8 cellular contexts compared by ENCODE assay signal in the genomic region with DNA sequence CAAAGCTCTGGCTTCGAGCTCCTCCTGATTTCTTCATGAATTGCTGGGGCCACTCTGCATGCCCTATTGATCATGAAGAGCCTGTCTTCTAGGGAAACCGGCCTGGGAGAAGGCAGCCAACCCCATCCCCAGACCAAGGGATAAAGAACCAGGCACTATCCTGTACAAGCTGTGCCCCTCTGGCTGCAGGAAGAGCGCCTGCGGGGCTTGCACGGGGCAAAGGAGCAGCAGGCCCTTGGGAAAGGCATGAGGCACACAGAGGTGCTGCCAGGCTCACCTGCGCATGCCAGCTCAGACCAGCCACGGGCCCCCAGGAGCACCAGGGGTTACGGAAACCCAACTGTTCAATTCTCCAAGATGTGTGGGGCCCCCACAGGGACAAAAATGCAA. TPM values are rescaled to one million over a fixed set of nuclear protein-coding genes. Genes with fewer than 3 reads are reported as not detected.
A peak's percentile ranks its signal among the peaks of the same experiment; 100 is the strongest.
DNase-seq lines count a peak whose midpoint lies in the region; ATAC-seq and TF ChIP-seq lines count a peak whose summit lies in the region.

No MANE protein-coding gene starts in this region.

- no peak for TF ChIP-seq EP300 in gastroesophageal sphincter (IDR thresholded peaks at IDR 0.05)

- no peak overlapping the region for H4K12ac ChIP-seq in trophoblast cell (ENCODE audit: low read depth, low read length)

- H3K14ac ChIP-seq in trophoblast cell (ENCODE audit: low read length): no peak overlapping the region

- H3K27ac ChIP-seq in GM23248 (peak overlapping the region; percentile 72; the same call in 1 of the 2 replicates), RWPE2 (ENCODE audit: poor library complexity, severe bottlenecking) (peak overlapping the region; percentile 86), gastroesophageal sphincter (peak overlapping the region; percentile 57 to 99 (median 98)), trophoblast cell (ENCODE audit: low read depth, low read length) (no peak overlapping the region)

- no peaks in the 10 kb centered on the region for H4K20me1 ChIP-seq in GM23248 (ENCODE audit: insufficient read depth)

- H3K9me3 ChIP-seq in GM23248 (ENCODE audit: low read depth) (no peaks in the 10 kb centered on the region), RWPE2 (ENCODE audit: severe bottlenecking) (no peaks in the 10 kb centered on the region), gastroesophageal sphincter (no peaks in the 10 kb centered on the region), trophoblast cell (ENCODE audit: insufficient read depth, low read depth, low read length) (no peaks in the 10 kb centered on the region)

- H3K79me2 ChIP-seq in GM23248 (ENCODE audit: insufficient read depth) (peaks cover 38% of the 10 kb centered on the region), trophoblast cell (ENCODE audit: control insufficient read depth, insufficient read depth, low read length, poor library complexity) (peaks cover 8% of the 10 kb centered on the region)

- H3K18ac ChIP-seq in trophoblast cell (ENCODE audit: low read length): no peak overlapping the region

- no peak overlapping the region for H2BK12ac ChIP-seq in trophoblast cell (ENCODE audit: low read length)

- H3K4me3 ChIP-seq in GM23248 (peak overlapping the region; percentile 84), RWPE2 (ENCODE audit: severe bottlenecking) (peak overlapping the region; percentile 90), gastroesophageal sphincter (peak overlapping the region; percentile 49 to 91), skeletal muscle cell (ENCODE audit: low read depth, low read length) (peak overlapping the region; percentile 70), trophoblast cell (ENCODE audit: low read depth, low read length) (no peak overlapping the region)

- in situ Hi-C loops in GM23248 (cut with MboI): loop anchor here (10.0 kb wide), 1 partner anchor 139 kb away; no protein-coding TSS in a partner anchor

- H2BK120ac ChIP-seq in trophoblast cell (ENCODE audit: insufficient read depth, low read length, poor library complexity): no peak overlapping the region

- H2AFZ ChIP-seq in GM23248 (peak overlapping the region; percentile 71; the same call in 1 of the 2 replicates), trophoblast cell (ENCODE audit: insufficient read depth, low read length, poor library complexity) (no peak overlapping the region)

- H4K8ac ChIP-seq in trophoblast cell (ENCODE audit: low read depth, low read length): no peak overlapping the region

- H3K27me3 ChIP-seq in GM23248 (replicated peaks; ENCODE audit: insufficient read depth) (no peaks in the 10 kb centered on the region), RWPE2 (ENCODE audit: insufficient read depth, poor library complexity, severe bottlenecking) (no peaks in the 10 kb centered on the region), gastroesophageal sphincter (no peaks in the 10 kb centered on the region), trophoblast cell (ENCODE audit: insufficient read depth, low read length) (peaks cover 5% of the 10 kb centered on the region)

- H3K36me3 ChIP-seq in GM23248 (ENCODE audit: low read depth): no peaks in the 10 kb centered on the region
- peaks cover 9% of the 10 kb centered on the region; the same call in 1 of the 2 replicates for H3K36me3 ChIP-seq in RWPE2 (ENCODE audit: low read depth)
- no peaks in the 10 kb centered on the region for H3K36me3 ChIP-seq in gastroesophageal sphincter
- no peaks in the 10 kb centered on the region for H3K36me3 ChIP-seq in trophoblast cell (ENCODE audit: control insufficient read depth in 1 of 2, insufficient read depth in 2 of 2, low read length in 2 of 2)

- no peak for TF ChIP-seq CTCF in RWPE2 (IDR thresholded peaks at IDR 0.05; ENCODE audit: poor library complexity, severe bottlenecking)
- TF ChIP-seq CTCF in gastroesophageal sphincter (IDR thresholded peaks at IDR 0.05): no peak

- peak overlapping the region; percentile 97 for H3K4me2 ChIP-seq in GM23248 (ENCODE audit: unreplicated experiment)
- no peak overlapping the region for H3K4me2 ChIP-seq in trophoblast cell (ENCODE audit: low read length)

- peak; percentile 15 for ATAC-seq in RWPE2 (ENCODE audit: low read depth)
- ATAC-seq in gastroesophageal sphincter: no peak
- no peak for ATAC-seq in GM19035 (IDR thresholded peaks at IDR 0.05; ENCODE audit: unreplicated experiment)

- H3K4me1 ChIP-seq in GM23248 (ENCODE audit: insufficient read depth) (peaks cover 14% of the 10 kb centered on the region), RWPE2 (ENCODE audit: insufficient read depth, poor library complexity, severe bottlenecking) (peaks cover 8% of the 10 kb centered on the region), gastroesophageal sphincter (peaks cover 0 to 73% (median 15%) of the 10 kb centered on the region in 3 donors), trophoblast cell (ENCODE audit: control insufficient read depth in 1 of 2, insufficient read depth in 2 of 2, low read length in 2 of 2) (peaks cover 8 to 15% of the 10 kb centered on the region in 2 experiments)

- no peak overlapping the region for H3K9ac ChIP-seq in GM23248
- H3K9ac ChIP-seq in trophoblast cell (ENCODE audit: low read length): no peak overlapping the region

- no peak overlapping the region for H3K23ac ChIP-seq in trophoblast cell (ENCODE audit: low read length)

- H3K79me1 ChIP-seq in trophoblast cell (ENCODE audit: low read length): peaks cover 4% of the 10 kb centered on the region

- H3K4ac ChIP-seq in trophoblast cell (ENCODE audit: low read depth, low read length): no peak overlapping the region

- no peak for TF ChIP-seq POLR2A in gastroesophageal sphincter (IDR thresholded peaks at IDR 0.05)

- H3F3A ChIP-seq in GM23248 (ENCODE audit: insufficient read depth): peaks cover 13% of the 10 kb centered on the region

- 54 to 56% methylated on average over 8 of the region's 8 CpGs for WGBS in GM23248 (ENCODE audit: low coverage in 1 of 2, low lambda C conversion rate in 2 of 2, missing lambda C conversion rate in 2 of 2), 2 experiments
- WGBS in gastroesophageal sphincter (ENCODE audit: low coverage in 1 of 2), 2 donors: 38 to 49% methylated on average over 1 to 6 of the region's 8 CpGs
- no CpG with 5 or more reads among the region's 8 CpGs for WGBS in trophoblast cell (ENCODE audit: extremely low coverage, insufficient coverage, insufficient read length)

- no peaks in the 10 kb centered on the region for H3K9me2 ChIP-seq in GM23248 (ENCODE audit: insufficient read depth)

- no peak overlapping the region for H4K91ac ChIP-seq in trophoblast cell (ENCODE audit: low read depth, low read length)

- H2AK5ac ChIP-seq in trophoblast cell (ENCODE audit: low read length): no peak overlapping the region

- H2BK5ac ChIP-seq in trophoblast cell (ENCODE audit: low read depth, low read length, poor library complexity): no peak overlapping the region

- DNase-seq in GM23248 (no peak), RWPE2 (ENCODE audit: low spot score) (no peak), skeletal muscle cell (ENCODE audit: low read depth) (no peak), CD1c-positive myeloid dendritic cell (ENCODE audit: extremely low spot score) (no peak), trophoblast cell (no peak), NCI-H446 (lab: John Stamatoyannopoulos, UW) (no peak)

RNA-seq across cellular contexts. Expression of gene ITPK1, which starts 2.1 kb away (rescaled TPM):
- total RNA-seq in GM23248 (2014; rRNA removed; shearing (Covaris generic)): 33.3 and 35.0 TPM in 2 replicates
- polyA plus RNA-seq in GM23248 (2016; fragmentation: Nextera tagmentation; extraction: Ambion mirVana): 18.7 and 19.4 TPM in 2 replicates
- 100 to 1,000 TPM in 3 of 4 donors, 10 to 100 TPM in 1; 68.8 to 201 (median 134) TPM for total RNA-seq in gastroesophageal sphincter
- 14.2 and 14.7 TPM in 2 replicates for polyA plus RNA-seq in trophoblast cell (2013)
